Comparison of ENCODE assay signal across 20 cellular contexts in the genomic region with DNA sequence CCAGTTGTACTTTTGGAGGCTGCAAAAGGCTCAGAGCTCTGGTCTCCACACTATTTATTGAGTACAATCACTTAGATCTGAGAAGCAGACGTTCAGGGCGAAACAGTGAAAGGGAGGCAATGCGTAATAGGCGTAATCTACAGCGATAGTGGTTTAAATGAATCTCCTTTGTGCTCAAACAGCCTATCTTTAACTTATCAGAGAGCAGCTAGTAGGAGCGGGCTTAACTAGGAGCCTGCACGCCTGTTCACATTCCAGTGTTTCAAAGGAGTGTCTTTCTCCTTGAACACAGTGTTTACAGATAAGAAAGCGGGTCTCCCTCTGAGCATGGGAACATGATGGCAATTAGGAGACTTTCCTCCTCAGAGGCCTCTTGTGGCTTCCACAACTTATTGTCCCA. TPM values are rescaled to one million over a fixed set of nuclear protein-coding genes. Genes with fewer than 3 reads are reported as not detected.
DNase-seq lines count a peak whose midpoint lies in the region; TF ChIP-seq lines count a peak whose summit lies in the region.
"Had no signal": no experiment of that assay in that cellular context is flagged by ENCODE, and none has a peak within 500 bp of the region (broad histone marks: within the 10 kb centered on the region; RNA-seq: fewer than 3 reads in every experiment).

No MANE protein-coding gene starts in this region.

- H3K27me3 Mint-ChIP-seq in mesothelial cell of epicardium (ENCODE audit: low read depth): no peaks in the 10 kb centered on the region
- H3K27me3 Mint-ChIP-seq: CD4-positive, CD25-positive, alpha-beta regulatory T cell had no signal

- no peak overlapping the region for H3K4me3 Mint-ChIP-seq in mesothelial cell of epicardium
- H3K4me3 Mint-ChIP-seq: CD4-positive, CD25-positive, alpha-beta regulatory T cell; GM23338 had no signal

- no peak overlapping the region for H3K4me3 ChIP-seq in testis
- H3K4me3 ChIP-seq: GM12878, GM23338, SJSA1 had no signal

- intact Hi-C loops in testis (cut with DNase I; ENCODE audit: low total_unique reads): no loop called here

- TF ChIP-seq CTCF in mesothelial cell of epicardium (IDR thresholded peaks at IDR 0.05; ENCODE audit: unreplicated experiment) (no peak), testis (IDR thresholded peaks at IDR 0.05) (no peak), GM13977 (IDR thresholded peaks at IDR 0.05; ENCODE audit: extremely low read depth, insufficient read depth, missing control alignments) (no peak)

- DNase-seq in OCI-M1 (lab: John Stamatoyannopoulos, UW) (peak; percentile 15), erythroblast (lab: John Stamatoyannopoulos, UW) (peak; percentile 11 to 51), mesothelial cell of epicardium (ENCODE audit: low spot score in 2 of 2, unreplicated experiment in 2 of 2) (no peak), testis (peak; percentile 88), GM13977 (ENCODE audit: low spot score) (no peak), medulla oblongata (ENCODE audit: extremely low spot score) (no peak), hippocampal formation (lab: John Stamatoyannopoulos, UW) (no peak)
- DNase-seq: CD4-positive, CD25-positive, alpha-beta regulatory T cell; DMS79; HCEC 1CT; NCI-H1105; NCI-H146; NCI-H2029; NCI-H2171; NCI-H524 treated with DMSO at 0.1 percent for 48 hours; NCI-H82 had no signal

- H3K9me3 Mint-ChIP-seq in mesothelial cell of epicardium: peaks cover 10% of the 10 kb centered on the region
- H3K9me3 Mint-ChIP-seq: CD4-positive, CD25-positive, alpha-beta regulatory T cell; GM23338 had no signal

- TF ChIP-seq POLR2A in erythroblast (IDR thresholded peaks at IDR 0.05; ENCODE audit: low read length) (no peak), testis (IDR thresholded peaks at IDR 0.05) (no peak)

- in situ Hi-C loops in GM13977 (cut with MboI; ENCODE audit: low pct_unique_long_range_greater_than_20kb, low sequenced_read_pairs, unreplicated experiment): no loop called here

- 59 to 75% methylated on average over 8 of the region's 8 CpGs for WGBS in testis, 2 donors

- H3K36me3 ChIP-seq in testis (ENCODE audit: low read depth, missing control alignments): no peaks in the 10 kb centered on the region

- H3K4me1 Mint-ChIP-seq in mesothelial cell of epicardium: peaks cover 13% of the 10 kb centered on the region

- peak overlapping the region; percentile 80 for H3K27ac Mint-ChIP-seq in mesothelial cell of epicardium
- H3K27ac Mint-ChIP-seq: GM23338 had no signal

- H3K27me3 ChIP-seq in testis: no peaks in the 10 kb centered on the region
- H3K27me3 ChIP-seq: SJSA1 had no signal

- H3K4me1 ChIP-seq in testis: peaks cover 20% of the 10 kb centered on the region

- peak overlapping the region; percentile 48 to 74 for H3K27ac ChIP-seq in testis
- H3K27ac ChIP-seq: KMS-11, SJSA1 had no signal

- H3K9me3 ChIP-seq in testis: no peaks in the 10 kb centered on the region
- H3K9me3 ChIP-seq: SJSA1 had no signal

- H3K36me3 Mint-ChIP-seq in mesothelial cell of epicardium: peaks cover 25% of the 10 kb centered on the region

RNA-seq across cellular contexts. Expression of a gene that starts 49.4 kb away (rescaled TPM):
- total RNA-seq in mesothelial cell of epicardium (48.7 to 50.6 TPM (median 49.2 TPM) in 3 replicates), testis (10 to 100 TPM; 74.0 to 77.3 TPM)
- 32.0 TPM for polyA plus RNA-seq in testis (ENCODE audit: insufficient read depth, low read depth, low replicate concordance)

Comparison
In these comparisons a context has a peak if more than half of its experiments do, and no peak if none do; other contexts are left out.
1. DNase-seq: peak in OCI-M1 (single experiment), erythroblast (2 of 2) and testis (single experiment); none in mesothelial cell of epicardium (0 of 2), GM13977 (single experiment), medulla oblongata (single experiment) and hippocampal formation (0 of 2).